8 cellular contexts compared by ENCODE assay signal in the genomic region with DNA sequence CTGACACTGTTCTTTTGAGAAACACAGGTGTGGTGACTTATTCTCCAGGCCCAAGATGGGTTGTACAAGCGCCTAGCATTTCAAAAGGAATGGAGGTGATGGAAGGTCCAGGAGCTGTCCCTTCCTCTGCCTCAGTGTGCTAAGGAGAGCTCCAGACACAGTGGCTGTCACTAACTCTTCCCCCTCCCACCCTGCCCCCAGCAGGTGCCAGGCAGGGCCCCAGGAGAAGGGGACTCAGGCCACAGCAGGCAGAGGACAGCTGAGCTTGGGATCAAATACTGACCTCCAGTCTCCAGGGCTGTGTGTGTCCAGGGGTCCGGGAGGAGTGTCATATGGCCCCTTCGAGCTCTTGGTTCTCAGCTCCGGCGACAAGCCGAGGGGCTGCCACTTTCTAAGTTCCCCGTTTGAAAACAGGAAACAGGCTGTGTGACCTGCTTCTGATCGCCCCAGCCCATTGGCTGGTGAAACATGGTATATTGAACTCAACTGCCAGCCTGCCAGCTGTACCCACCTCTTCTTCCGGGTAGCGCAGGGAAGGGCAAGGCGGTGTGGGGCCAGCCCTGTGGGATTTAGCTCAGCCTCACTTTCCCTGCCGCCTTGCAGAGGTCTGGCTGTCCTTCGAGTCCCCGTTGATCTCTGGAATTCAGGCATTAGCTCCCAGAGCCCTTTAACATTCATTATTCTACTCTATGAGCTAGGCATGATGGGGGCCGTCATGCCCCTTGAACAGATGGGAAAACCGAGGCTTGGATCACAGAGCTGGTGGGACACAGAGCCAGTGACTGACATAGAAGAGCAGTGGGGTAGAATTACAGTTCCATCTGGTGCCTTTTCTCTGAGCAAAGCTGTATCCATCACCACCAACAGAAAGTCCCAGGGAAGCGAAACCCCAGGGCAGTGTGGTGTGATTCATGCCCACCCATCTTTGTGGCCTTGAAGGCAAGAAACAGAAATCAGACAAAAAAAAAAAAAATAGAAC. TPM values are rescaled to one million over a fixed set of nuclear protein-coding genes. Genes with fewer than 3 reads are reported as not detected.
DNase-seq lines count a peak whose midpoint lies in the region; ATAC-seq, FAIRE-seq and TF ChIP-seq lines count a peak whose summit lies in the region.

A gene with protein sequence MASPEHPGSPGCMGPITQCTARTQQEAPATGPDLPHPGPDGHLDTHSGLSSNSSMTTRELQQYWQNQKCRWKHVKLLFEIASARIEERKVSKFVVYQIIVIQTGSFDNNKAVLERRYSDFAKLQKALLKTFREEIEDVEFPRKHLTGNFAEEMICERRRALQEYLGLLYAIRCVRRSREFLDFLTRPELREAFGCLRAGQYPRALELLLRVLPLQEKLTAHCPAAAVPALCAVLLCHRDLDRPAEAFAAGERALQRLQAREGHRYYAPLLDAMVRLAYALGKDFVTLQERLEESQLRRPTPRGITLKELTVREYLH (minus strand): TSS at position 406 of the 979 bp plus-strand sequence. CDS start 3,786 bp downstream, outside the sequence.

- no TSS peak for BruUV-seq in OCI-LY7 (replicated peaks; lab: Mats Ljungman, UMichigan)

- no peaks in the 10 kb centered on the region for H3K9me3 ChIP-seq in OCI-LY7 (ENCODE audit: low read length)

- peaks cover 48 to 93% (median 89%) of the 10 kb centered on the region in 4 donors for H3K4me1 Mint-ChIP-seq in naive thymus-derived CD8-positive, alpha-beta T cell

- peak within 1 kb of the TSS; percentile 53 for H3K4me3 ChIP-seq in OCI-LY7 (ENCODE audit: low read depth, low read length, poor library complexity, severe bottlenecking)

- H3K4me1 ChIP-seq in OCI-LY7 (ENCODE audit: insufficient read depth, low read length, poor library complexity, severe bottlenecking), result peaks cover 19% of the 10 kb centered on the region

- no peaks in the 10 kb centered on the region for H3K36me3 ChIP-seq in OCI-LY7 (ENCODE audit: insufficient read depth, low read length)

- H3K27me3 Mint-ChIP-seq in naive thymus-derived CD8-positive, alpha-beta T cell, result no peaks in the 10 kb centered on the region

- no peak within 1 kb of the TSS for H3K27ac ChIP-seq in OCI-LY7 (ENCODE audit: low read depth, low read length, poor library complexity, severe bottlenecking)

- DNase-seq in GM12891 (ENCODE audit: insufficient read length, low spot score) (no peak), OCI-LY7 (ENCODE audit: low spot score) (peak; percentile 66), NCI-H774 (lab: John Stamatoyannopoulos, UW) (no peak), NCI-H446 treated with DMSO at 0.1 percent for 48 hours (lab: John Stamatoyannopoulos, UW) (no peak), DMS114 treated with DMSO at 0.1 percent for 48 hours (lab: John Stamatoyannopoulos, UW; ENCODE audit: unreplicated experiment) (no peak)
- peak; percentile 66 for DNase-seq in activated naive CD4-positive, alpha-beta T cell treated with Interleukin-2 at 50 U/mL for 16 hours
- DNase-seq in naive thymus-derived CD8-positive, alpha-beta T cell, result peak; percentile 36 to 83 (median 66)

- H4K20me1 ChIP-seq in OCI-LY7 (ENCODE audit: insufficient read depth, low read length), result no peaks in the 10 kb centered on the region

- peak; percentile 98 for FAIRE-seq in GM12891 (lab: Jason Lieb, UNC)

- H3K27ac Mint-ChIP-seq in naive thymus-derived CD8-positive, alpha-beta T cell, result peak within 1 kb of the TSS; percentile 94 to 98 (median 98)

- H3K9me2 ChIP-seq in OCI-LY7 (ENCODE audit: insufficient read depth, low read length), result no peaks in the 10 kb centered on the region

- intact Hi-C loops in OCI-LY7 (cut with micrococcal nuclease; ENCODE audit: unreplicated experiment), result no loop called here

- H3K4me2 ChIP-seq in OCI-LY7 (ENCODE audit: low read length), result peak within 1 kb of the TSS; percentile 69

- H3K79me2 ChIP-seq in OCI-LY7 (ENCODE audit: insufficient read depth, low read depth, low read length), result no peaks in the 10 kb centered on the region

- peaks cover 0 to 27% (median 11%) of the 10 kb centered on the region in 3 donors for H3K36me3 Mint-ChIP-seq in naive thymus-derived CD8-positive, alpha-beta T cell

- peaks cover 0 to 1% (median 0%) of the 10 kb centered on the region in 9 donors for H3K9me3 Mint-ChIP-seq in naive thymus-derived CD8-positive, alpha-beta T cell

- peak within 1 kb of the TSS; percentile 87 to 94 (median 92) for H3K4me3 Mint-ChIP-seq in naive thymus-derived CD8-positive, alpha-beta T cell

- peak; percentile 56 for ATAC-seq in HG02588 (IDR thresholded peaks at IDR 0.05; ENCODE audit: unreplicated experiment)
- ATAC-seq in naive thymus-derived CD8-positive, alpha-beta T cell, result peak; percentile 89 to 92

- POLR2A ChIA-PET in OCI-LY7 (lab: Charles Lee), result no interaction called here
- POLR2A ChIA-PET in naive thymus-derived CD8-positive, alpha-beta T cell (lab: Charles Lee), result interaction anchor here (1.0 to 6.3 kb wide), 10 partner anchors 9 to 312 kb away, joined by 4 to 51 read pairs (median 7); partner anchors contain the start of genes BRD7 and CYLD

- H2AFZ ChIP-seq in OCI-LY7 (ENCODE audit: low read length), result peak within 1 kb of the TSS; percentile 100

- no peak for TF ChIP-seq CTCF in OCI-LY7 (conservative IDR thresholded peaks at IDR 0.05; ENCODE audit: low read length)

- CTCF ChIA-PET in OCI-LY7 (lab: Charles Lee; ENCODE audit: unreplicated experiment), result interaction anchor here (0.6 to 1.0 kb wide), 2 partner anchors 15 to 1169 kb away, joined by 3 read pairs; no protein-coding TSS in a partner anchor

- peak; percentile 61; the same call in 1 of the 2 replicates for TF ChIP-seq POLR2A in GM12891 (IDR thresholded peaks at IDR 0.05; ENCODE audit: low read depth, low read length)

TF ChIP-seq in GM12891, 5 proteins besides CTCF, POLR2A, EP300 and RAD21:
- TF ChIP-seq SPI1 (IDR thresholded peaks at IDR 0.05; ENCODE audit: low read depth, low read length) (peak; percentile 60), TAF1 (IDR thresholded peaks at IDR 0.05; ENCODE audit: low read depth, low read length) (no peak; the same call in 1 of the 2 replicates), POU2F2 (IDR thresholded peaks at IDR 0.05; ENCODE audit: low read depth, low read length) (no peak; the same call in 1 of the 2 replicates), POLR2AphosphoS5 (IDR thresholded peaks at IDR 0.05; ENCODE audit: low read depth, low read length) (peak; percentile 65), PAX5 (IDR thresholded peaks at IDR 0.05; ENCODE audit: insufficient read depth, low read length, severe bottlenecking) (no peak)

RNA-seq across cellular contexts. Expression of the gene that starts here (rescaled TPM):
- polyA plus RNA-seq in GM12891 (2012; ENCODE audit: low read depth, missing spikeins), result 16.6 TPM
- total RNA-seq in OCI-LY7 (2014; rRNA removed; shearing (Covaris generic)), result 2.3 and 5.8 TPM in 2 replicates
- total RNA-seq in OCI-LY7 (2022), result 1.3 and 1.5 TPM in 2 replicates
- 10 to 100 TPM; 38.3 to 42.8 TPM for total RNA-seq in naive thymus-derived CD8-positive, alpha-beta T cell
- 10 to 100 TPM; 31.1 to 50.4 (median 34.4) TPM for polyA plus RNA-seq in naive thymus-derived CD8-positive, alpha-beta T cell

Comparison
In these comparisons a context has a peak if more than half of its experiments do, and no peak if none do; other contexts are left out.
1. RNA of the gene that starts here (total RNA-seq): 38.3 to 42.8 TPM in naive thymus-derived CD8-positive, alpha-beta T cell; 1.3 to 5.8 TPM in OCI-LY7; every median in the first group is over 4 times any median in the second.
2. DNase-seq: peak in OCI-LY7 (single experiment), activated naive CD4-positive, alpha-beta T cell treated with Interleukin-2 at 50 U/mL for 16 hours (single experiment) and naive thymus-derived CD8-positive, alpha-beta T cell (10 of 10); none in GM12891 (single experiment), NCI-H774 (single experiment), NCI-H446 treated with DMSO at 0.1 percent for 48 hours (single experiment) and DMS114 treated with DMSO at 0.1 percent for 48 hours (single experiment).